ENCODE assay signal across 15 cellular contexts in genomic region chr15:96947830-96948229, GRCh38.
DNase-seq lines count a peak whose midpoint lies in the region; ATAC-seq, FAIRE-seq and TF ChIP-seq lines count a peak whose summit lies in the region.
"Had no signal": no experiment of that assay in that cellular context is flagged by ENCODE, and none has a peak within 500 bp of the region (broad histone marks: within the 10 kb centered on the region; RNA-seq: fewer than 3 reads in every experiment).

No MANE protein-coding gene starts in this region.

- H3K27me3 ChIP-seq in left ventricle myocardium inferior (ENCODE audit: low read depth), result peaks cover 62% of the 10 kb centered on the region

- H3K9me3 Mint-ChIP-seq in endothelial cell (ENCODE audit: unreplicated experiment), result no peaks in the 10 kb centered on the region
- no peaks in the 10 kb centered on the region for H3K9me3 Mint-ChIP-seq in T-helper 2 cell treated with Interferon-gamma antibody and Interleukin-4, amounts not matched to agents 5 μg/mL and 100 μg/mL, for 36 hours
- H3K9me3 Mint-ChIP-seq: memory B cell had no signal

- H3K9me3 ChIP-seq in left ventricle myocardium inferior (replicated peaks) (no peaks in the 10 kb centered on the region), mesodermal cell (ENCODE audit: control insufficient read depth, low read length) (no peaks in the 10 kb centered on the region)

- H3K4me1 ChIP-seq in left ventricle myocardium inferior (no peaks in the 10 kb centered on the region), mesodermal cell (ENCODE audit: control insufficient read depth, insufficient read depth, low read length, poor library complexity, severe bottlenecking) (no peaks in the 10 kb centered on the region)

- H3K27me3 Mint-ChIP-seq in endothelial cell (ENCODE audit: unreplicated experiment), result peaks cover 1% of the 10 kb centered on the region
- peaks cover 9% of the 10 kb centered on the region for H3K27me3 Mint-ChIP-seq in T-helper 2 cell treated with Interferon-gamma antibody and Interleukin-4, amounts not matched to agents 5 μg/mL and 100 μg/mL, for 36 hours (ENCODE audit: low read depth)
- H3K27me3 Mint-ChIP-seq: memory B cell; stimulated activated memory B cell treated with anti-CD40 and anti-IgM and Interleukin-4, amounts not matched to agents 10 μg/mL and 1 μg/mL and 100 μg/mL, for 72 hours had no signal

- WGBS in mesodermal cell (ENCODE audit: insufficient coverage in 2 of 2), 2 experiments, result 0 to 2% methylated on average over 21 to 27 of the region's 35 CpGs

- H3K36me3 ChIP-seq in left ventricle myocardium inferior, result no peaks in the 10 kb centered on the region
- no peaks in the 10 kb centered on the region for H3K36me3 ChIP-seq in mesodermal cell (ENCODE audit: control insufficient read depth, insufficient read depth, low read length)

- no peak for FAIRE-seq in urothelium cell line (lab: Jason Lieb, UNC)
- FAIRE-seq: K562 had no signal

- TF ChIP-seq CTCF in left ventricle myocardium inferior (IDR thresholded peaks at IDR 0.05; ENCODE audit: borderline replicate concordance) (no peak), endothelial cell (IDR thresholded peaks at IDR 0.05; ENCODE audit: unreplicated experiment) (no peak)

- peaks cover 6% of the 10 kb centered on the region for H3K4me1 Mint-ChIP-seq in endothelial cell (ENCODE audit: unreplicated experiment)
- H3K4me1 Mint-ChIP-seq in T-helper 2 cell treated with Interferon-gamma antibody and Interleukin-4, amounts not matched to agents 5 μg/mL and 100 μg/mL, for 36 hours (ENCODE audit: low read depth), result no peaks in the 10 kb centered on the region
- H3K4me1 Mint-ChIP-seq: memory B cell; stimulated activated memory B cell treated with anti-CD40 and anti-IgM and Interleukin-4, amounts not matched to agents 10 μg/mL and 1 μg/mL and 100 μg/mL, for 72 hours had no signal

- intact Hi-C loops in left ventricle myocardium inferior (cut with micrococcal nuclease) (no loop called here), Right ventricle myocardium inferior (cut with DNase I) (no loop called here)

- H3K36me3 Mint-ChIP-seq in endothelial cell (ENCODE audit: low read depth, unreplicated experiment), result no peaks in the 10 kb centered on the region
- H3K36me3 Mint-ChIP-seq in T-helper 2 cell treated with Interferon-gamma antibody and Interleukin-4, amounts not matched to agents 5 μg/mL and 100 μg/mL, for 36 hours (ENCODE audit: low read depth), result no peaks in the 10 kb centered on the region
- H3K36me3 Mint-ChIP-seq: memory B cell; stimulated activated memory B cell treated with anti-CD40 and anti-IgM and Interleukin-4, amounts not matched to agents 10 μg/mL and 1 μg/mL and 100 μg/mL, for 72 hours had no signal

- DNase-seq in left ventricle myocardium inferior (no peak), Right ventricle myocardium inferior (ENCODE audit: missing footprints) (no peak), endothelial cell (ENCODE audit: low spot score) (peak; percentile 31), urothelium cell line (ENCODE audit: low spot score) (peak; percentile 66)
- no peak for DNase-seq in T-helper 2 cell treated with Interferon-gamma antibody and Interleukin-4, amounts not matched to agents 5 μg/mL and 100 μg/mL, for 36 hours (ENCODE audit: low spot score)
- DNase-seq: activated CD8-positive, alpha-beta memory T cell treated with anti-CD3 and anti-CD28 coated beads, Interleukin-2, amount 50 U/mL, for 4 hours; anterior cingulate cortex; NCI-H2029 had no signal

- peak overlapping the region; percentile 81 for H3K4me3 Mint-ChIP-seq in endothelial cell (ENCODE audit: unreplicated experiment)
- no peak overlapping the region for H3K4me3 Mint-ChIP-seq in T-helper 2 cell treated with Interferon-gamma antibody and Interleukin-4, amounts not matched to agents 5 μg/mL and 100 μg/mL, for 36 hours
- H3K4me3 Mint-ChIP-seq: memory B cell; stimulated activated memory B cell treated with anti-CD40 and anti-IgM and Interleukin-4, amounts not matched to agents 10 μg/mL and 1 μg/mL and 100 μg/mL, for 72 hours had no signal

- H3K27ac ChIP-seq in left ventricle myocardium inferior (replicated peaks) (no peak overlapping the region), mesodermal cell (ENCODE audit: low read depth, low read length, severe bottlenecking) (no peak overlapping the region)

- ATAC-seq in Right ventricle myocardium inferior (no peak), GM18873 (IDR thresholded peaks at IDR 0.05; ENCODE audit: low FRiP score, unreplicated experiment) (no peak), HG02970 (IDR thresholded peaks at IDR 0.05; ENCODE audit: low FRiP score, unreplicated experiment) (no peak)
- ATAC-seq: esophagus mucosa; K562; stimulated activated memory B cell treated with anti-CD40 and anti-IgM and Interleukin-4, amounts not matched to agents 10 μg/mL and 1 μg/mL and 100 μg/mL, for 72 hours had no signal

- H3K27ac Mint-ChIP-seq in endothelial cell (ENCODE audit: unreplicated experiment), result no peak overlapping the region
- H3K27ac Mint-ChIP-seq in T-helper 2 cell treated with Interferon-gamma antibody and Interleukin-4, amounts not matched to agents 5 μg/mL and 100 μg/mL, for 36 hours, result no peak overlapping the region
- H3K27ac Mint-ChIP-seq: memory B cell; stimulated activated memory B cell treated with anti-CD40 and anti-IgM and Interleukin-4, amounts not matched to agents 10 μg/mL and 1 μg/mL and 100 μg/mL, for 72 hours had no signal

- H3K4me3 ChIP-seq in left ventricle myocardium inferior, result peak overlapping the region; percentile 38
- peak overlapping the region; percentile 27 for H3K4me3 ChIP-seq in mesodermal cell (ENCODE audit: extremely low read depth, insufficient read depth, low read length, poor library complexity, severe bottlenecking)
- H3K4me3 ChIP-seq: K562 had no signal

Comparison
In these comparisons a context has a peak if more than half of its experiments do, and no peak if none do; other contexts are left out.
1. DNase-seq: peak in endothelial cell (single experiment) and urothelium cell line (single experiment); none in left ventricle myocardium inferior (single experiment), Right ventricle myocardium inferior (single experiment) and T-helper 2 cell treated with Interferon-gamma antibody and Interleukin-4, amounts not matched to agents 5 μg/mL and 100 μg/mL, for 36 hours (single experiment).